In genomic region chr20:35285806-35286076, GRCh38 we compare ENCODE assay signal across 11 cellular contexts. TPM values are rescaled to one million over a fixed set of nuclear protein-coding genes. Genes with fewer than 3 reads are reported as not detected.
DNase-seq lines count a peak whose midpoint lies in the region; TF ChIP-seq lines count a peak whose summit lies in the region.
"Had no signal": no experiment of that assay in that cellular context is flagged by ENCODE, and none has a peak within 500 bp of the region (broad histone marks: within the 10 kb centered on the region; RNA-seq: fewer than 3 reads in every experiment).

No MANE protein-coding gene starts in this region.

- H3K9me3 Mint-ChIP-seq in activated T-helper 2 cell treated with anti-CD3 and anti-CD28 coated beads, Interferon-gamma antibody, Interleukin-2, Interleukin-4, amounts not matched to agents 10 μg/mL and 5 μg/mL and 100 μg/mL, durations not matched to agents 14 hours and 24 hours and 36 hours, result no peaks in the 10 kb centered on the region

- H3K4me1 ChIP-seq in ACC112 (ENCODE audit: control insufficient read depth, insufficient read depth, low read length, unreplicated experiment), result peaks cover 11% of the 10 kb centered on the region

- H3K27me3 Mint-ChIP-seq in activated T-helper 2 cell treated with anti-CD3 and anti-CD28 coated beads, Interferon-gamma antibody, Interleukin-2, Interleukin-4, amounts not matched to agents 10 μg/mL and 5 μg/mL and 100 μg/mL, durations not matched to agents 14 hours and 24 hours and 36 hours (ENCODE audit: low read depth), result no peaks in the 10 kb centered on the region

- H3K79me2 ChIP-seq in ACC112 (ENCODE audit: control insufficient read depth, insufficient read depth, low read length, unreplicated experiment), result peaks cover 34% of the 10 kb centered on the region

- H3K27ac Mint-ChIP-seq in activated T-helper 2 cell treated with anti-CD3 and anti-CD28 coated beads, Interferon-gamma antibody, Interleukin-2, Interleukin-4, amounts not matched to agents 10 μg/mL and 5 μg/mL and 100 μg/mL, durations not matched to agents 14 hours and 24 hours and 36 hours, result peak overlapping the region; percentile 79

- H3K36me3 Mint-ChIP-seq in activated T-helper 2 cell treated with anti-CD3 and anti-CD28 coated beads, Interferon-gamma antibody, Interleukin-2, Interleukin-4, amounts not matched to agents 10 μg/mL and 5 μg/mL and 100 μg/mL, durations not matched to agents 14 hours and 24 hours and 36 hours (ENCODE audit: low read depth), result peaks cover 21% of the 10 kb centered on the region

- H3K27me3 ChIP-seq in ACC112 (ENCODE audit: insufficient read depth, low read length), result no peaks in the 10 kb centered on the region
- H3K27me3 ChIP-seq: cardiac muscle cell, tibial artery had no signal

- peaks cover 6% of the 10 kb centered on the region for H3K36me3 ChIP-seq in ACC112 (ENCODE audit: insufficient read depth, low read length)

- H3K4me3 ChIP-seq in ACC112 (ENCODE audit: low read depth, low read length) (peak overlapping the region; percentile 87), HFF-Myc (replicated peaks; ENCODE audit: low read depth, low read length) (peak overlapping the region; percentile 83)

- no peak overlapping the region for H2AFZ ChIP-seq in ACC112 (ENCODE audit: low read length, unreplicated experiment)

- no peak for TF ChIP-seq CTCF in HFF-Myc (IDR thresholded peaks at IDR 0.05; ENCODE audit: low read depth, low read length, missing control alignments)

- H3K27ac ChIP-seq in ACC112 (ENCODE audit: low read depth, low read length), result peak overlapping the region; percentile 82; the same call in 1 of the 2 replicates

- DNase-seq in HFF-Myc (ENCODE audit: extremely low read depth, low read depth) (no peak), kidney tubule cell (ENCODE audit: low spot score) (peak; percentile 46), NCI-H2171 (lab: John Stamatoyannopoulos, UW) (no peak), inferior parietal cortex (ENCODE audit: extremely low spot score) (no peak), KG1 (lab: John Stamatoyannopoulos, UW) (no peak), putamen (ENCODE audit: low spot score) (no peak)
- DNase-seq in activated T-helper 2 cell treated with anti-CD3 and anti-CD28 coated beads, Interferon-gamma antibody, Interleukin-2, Interleukin-4, amounts not matched to agents 10 μg/mL and 5 μg/mL and 100 μg/mL, durations not matched to agents 14 hours and 24 hours and 36 hours (ENCODE audit: low spot score), result no peak
- DNase-seq: stimulated activated CD4-positive, alpha-beta T cell treated with anti-CD3 and anti-CD28 coated beads, Interleukin-4, amount 100 ng/mL, for 1 hour; tibial artery had no signal

- intact Hi-C loops in activated T-helper 2 cell treated with anti-CD3 and anti-CD28 coated beads, Interferon-gamma antibody, Interleukin-2, Interleukin-4, amounts not matched to agents 10 μg/mL and 5 μg/mL and 100 μg/mL, durations not matched to agents 14 hours and 24 hours and 36 hours (cut with micrococcal nuclease), result no loop called here

- H3K4me3 Mint-ChIP-seq in activated T-helper 2 cell treated with anti-CD3 and anti-CD28 coated beads, Interferon-gamma antibody, Interleukin-2, Interleukin-4, amounts not matched to agents 10 μg/mL and 5 μg/mL and 100 μg/mL, durations not matched to agents 14 hours and 24 hours and 36 hours (ENCODE audit: low read depth), result peak overlapping the region; percentile 84

- H3K4me1 Mint-ChIP-seq in activated T-helper 2 cell treated with anti-CD3 and anti-CD28 coated beads, Interferon-gamma antibody, Interleukin-2, Interleukin-4, amounts not matched to agents 10 μg/mL and 5 μg/mL and 100 μg/mL, durations not matched to agents 14 hours and 24 hours and 36 hours (ENCODE audit: low read depth), result peaks cover 23% of the 10 kb centered on the region

RNA-seq across cellular contexts. Expression of gene EIF6, which starts 1.2 kb away (rescaled TPM):
- total RNA-seq in activated T-helper 2 cell treated with anti-CD3 and anti-CD28 coated beads, Interferon-gamma antibody, Interleukin-2, Interleukin-4, amounts not matched to agents 10 μg/mL and 5 μg/mL and 100 μg/mL, durations not matched to agents 14 hours and 24 hours and 36 hours, result 179 and 183 TPM in 2 replicates

RNA-seq across cellular contexts. Expression of gene FAM83C, which starts 6.5 kb away (rescaled TPM):
- not detected in 2 replicates for total RNA-seq in activated T-helper 2 cell treated with anti-CD3 and anti-CD28 coated beads, Interferon-gamma antibody, Interleukin-2, Interleukin-4, amounts not matched to agents 10 μg/mL and 5 μg/mL and 100 μg/mL, durations not matched to agents 14 hours and 24 hours and 36 hours
- total RNA-seq: cardiac muscle cell had no signal

RNA-seq across cellular contexts. Expression of gene MMP24OS, which starts 7.8 kb away (rescaled TPM):
- 31.4 and 33.0 TPM in 2 replicates for total RNA-seq in activated T-helper 2 cell treated with anti-CD3 and anti-CD28 coated beads, Interferon-gamma antibody, Interleukin-2, Interleukin-4, amounts not matched to agents 10 μg/mL and 5 μg/mL and 100 μg/mL, durations not matched to agents 14 hours and 24 hours and 36 hours

RNA-seq across cellular contexts. Expression of gene MMP24, which starts 59.3 kb away (rescaled TPM):
- not detected in 2 replicates for total RNA-seq in activated T-helper 2 cell treated with anti-CD3 and anti-CD28 coated beads, Interferon-gamma antibody, Interleukin-2, Interleukin-4, amounts not matched to agents 10 μg/mL and 5 μg/mL and 100 μg/mL, durations not matched to agents 14 hours and 24 hours and 36 hours
